In the genomic region with DNA sequence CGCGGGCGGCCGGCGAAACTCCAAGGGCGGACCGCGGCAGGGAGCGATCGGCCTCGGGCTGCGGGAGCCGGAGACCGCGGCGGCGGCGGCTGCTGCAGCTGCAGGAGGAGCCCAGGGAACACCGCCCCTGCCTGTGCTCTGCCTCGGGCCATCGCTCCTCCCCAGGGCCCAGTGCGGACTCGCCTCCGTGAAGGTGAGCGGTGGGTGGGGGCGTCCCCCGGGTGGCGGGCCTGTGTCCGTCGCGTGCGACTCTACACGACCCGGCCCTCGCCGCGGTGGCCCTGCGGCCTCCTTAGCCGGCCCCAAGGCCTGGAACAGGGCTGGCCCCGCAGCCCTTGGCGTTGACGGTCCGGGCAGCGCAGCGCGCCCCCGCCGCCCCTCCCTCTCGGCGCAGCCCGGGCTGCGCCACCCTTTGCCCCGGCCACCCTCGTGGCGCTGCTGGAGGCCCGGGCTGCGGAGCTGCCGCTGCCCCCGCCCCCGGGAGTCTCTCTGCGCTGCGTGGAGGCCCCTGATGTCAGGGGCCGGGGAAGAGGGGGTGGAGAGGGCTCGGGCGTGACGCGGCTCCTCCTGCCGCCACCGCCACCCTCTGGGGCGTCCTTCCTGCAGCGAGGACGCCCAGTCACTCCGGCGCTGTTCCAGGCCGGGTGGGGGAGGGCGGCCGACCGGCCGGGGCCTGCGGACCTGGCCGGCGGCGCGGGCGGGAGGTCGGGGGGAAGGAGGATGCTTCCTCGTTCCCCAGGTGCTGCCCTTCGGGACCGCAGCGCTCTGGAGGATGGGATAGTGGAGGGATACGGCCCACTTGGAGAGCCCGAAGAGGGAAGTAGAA, we compare ENCODE assay signal across 1 cellular context.
TF ChIP-seq lines count a peak whose summit lies in the region.

No MANE protein-coding gene starts in this region.

TF ChIP-seq in HepG2, 621 proteins besides CTCF, POLR2A, EP300 and RAD21 (continued from another document and continues in another):
- TF ChIP-seq, protein P1, sequence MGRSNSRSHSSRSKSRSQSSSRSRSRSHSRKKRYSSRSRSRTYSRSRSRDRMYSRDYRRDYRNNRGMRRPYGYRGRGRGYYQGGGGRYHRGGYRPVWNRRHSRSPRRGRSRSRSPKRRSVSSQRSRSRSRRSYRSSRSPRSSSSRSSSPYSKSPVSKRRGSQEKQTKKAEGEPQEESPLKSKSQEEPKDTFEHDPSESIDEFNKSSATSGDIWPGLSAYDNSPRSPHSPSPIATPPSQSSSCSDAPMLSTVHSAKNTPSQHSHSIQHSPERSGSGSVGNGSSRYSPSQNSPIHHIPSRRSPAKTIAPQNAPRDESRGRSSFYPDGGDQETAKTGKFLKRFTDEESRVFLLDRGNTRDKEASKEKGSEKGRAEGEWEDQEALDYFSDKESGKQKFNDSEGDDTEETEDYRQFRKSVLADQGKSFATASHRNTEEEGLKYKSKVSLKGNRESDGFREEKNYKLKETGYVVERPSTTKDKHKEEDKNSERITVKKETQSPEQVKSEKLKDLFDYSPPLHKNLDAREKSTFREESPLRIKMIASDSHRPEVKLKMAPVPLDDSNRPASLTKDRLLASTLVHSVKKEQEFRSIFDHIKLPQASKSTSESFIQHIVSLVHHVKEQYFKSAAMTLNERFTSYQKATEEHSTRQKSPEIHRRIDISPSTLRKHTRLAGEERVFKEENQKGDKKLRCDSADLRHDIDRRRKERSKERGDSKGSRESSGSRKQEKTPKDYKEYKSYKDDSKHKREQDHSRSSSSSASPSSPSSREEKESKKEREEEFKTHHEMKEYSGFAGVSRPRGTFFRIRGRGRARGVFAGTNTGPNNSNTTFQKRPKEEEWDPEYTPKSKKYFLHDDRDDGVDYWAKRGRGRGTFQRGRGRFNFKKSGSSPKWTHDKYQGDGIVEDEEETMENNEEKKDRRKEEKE (IDR thresholded peaks at IDR 0.05), result no peak
- TF ChIP-seq MATR3 (CRISPR knock-in tag; IDR thresholded peaks at IDR 0.05), result no peak
- TF ChIP-seq ZSCAN21 (CRISPR knock-in tag; IDR thresholded peaks at IDR 0.05; ENCODE audit: borderline replicate concordance), result peak; percentile 21; the same call in 1 of the 2 replicates
- TF ChIP-seq, protein P2, sequence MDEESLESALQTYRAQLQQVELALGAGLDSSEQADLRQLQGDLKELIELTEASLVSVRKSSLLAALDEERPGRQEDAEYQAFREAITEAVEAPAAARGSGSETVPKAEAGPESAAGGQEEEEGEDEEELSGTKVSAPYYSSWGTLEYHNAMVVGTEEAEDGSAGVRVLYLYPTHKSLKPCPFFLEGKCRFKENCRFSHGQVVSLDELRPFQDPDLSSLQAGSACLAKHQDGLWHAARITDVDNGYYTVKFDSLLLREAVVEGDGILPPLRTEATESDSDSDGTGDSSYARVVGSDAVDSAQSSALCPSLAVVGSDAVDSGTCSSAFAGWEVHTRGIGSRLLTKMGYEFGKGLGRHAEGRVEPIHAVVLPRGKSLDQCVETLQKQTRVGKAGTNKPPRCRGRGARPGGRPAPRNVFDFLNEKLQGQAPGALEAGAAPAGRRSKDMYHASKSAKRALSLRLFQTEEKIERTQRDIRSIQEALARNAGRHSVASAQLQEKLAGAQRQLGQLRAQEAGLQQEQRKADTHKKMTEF (CRISPR knock-in tag; IDR thresholded peaks at IDR 0.05), result peak; percentile 57; the same call in 1 of the 2 replicates
- no peak for TF ChIP-seq NFATC3 (CRISPR knock-in tag; IDR thresholded peaks at IDR 0.05)
- TF ChIP-seq ZNF230 (CRISPR knock-in tag; IDR thresholded peaks at IDR 0.05), result peak; percentile 55; the same call in 1 of the 2 replicates
- TF ChIP-seq, protein P3, sequence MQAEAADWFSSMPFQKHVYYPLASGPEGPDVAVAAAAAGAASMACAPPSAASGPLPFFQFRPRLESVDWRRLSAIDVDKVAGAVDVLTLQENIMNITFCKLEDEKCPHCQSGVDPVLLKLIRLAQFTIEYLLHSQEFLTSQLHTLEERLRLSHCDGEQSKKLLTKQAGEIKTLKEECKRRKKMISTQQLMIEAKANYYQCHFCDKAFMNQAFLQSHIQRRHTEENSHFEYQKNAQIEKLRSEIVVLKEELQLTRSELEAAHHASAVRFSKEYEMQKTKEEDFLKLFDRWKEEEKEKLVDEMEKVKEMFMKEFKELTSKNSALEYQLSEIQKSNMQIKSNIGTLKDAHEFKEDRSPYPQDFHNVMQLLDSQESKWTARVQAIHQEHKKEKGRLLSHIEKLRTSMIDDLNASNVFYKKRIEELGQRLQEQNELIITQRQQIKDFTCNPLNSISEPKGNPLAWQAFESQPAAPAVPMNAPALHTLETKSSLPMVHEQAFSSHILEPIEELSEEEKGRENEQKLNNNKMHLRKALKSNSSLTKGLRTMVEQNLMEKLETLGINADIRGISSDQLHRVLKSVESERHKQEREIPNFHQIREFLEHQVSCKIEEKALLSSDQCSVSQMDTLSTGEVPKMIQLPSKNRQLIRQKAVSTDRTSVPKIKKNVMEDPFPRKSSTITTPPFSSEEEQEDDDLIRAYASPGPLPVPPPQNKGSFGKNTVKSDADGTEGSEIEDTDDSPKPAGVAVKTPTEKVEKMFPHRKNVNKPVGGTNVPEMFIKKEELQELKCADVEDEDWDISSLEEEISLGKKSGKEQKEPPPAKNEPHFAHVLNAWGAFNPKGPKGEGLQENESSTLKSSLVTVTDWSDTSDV (CRISPR knock-in tag; IDR thresholded peaks at IDR 0.05), result 0 out of 2 replicates have a peak, but pooled peaks have one; percentile 36
- peak; percentile 84 for TF ChIP-seq ZFY (CRISPR knock-in tag; IDR thresholded peaks at IDR 0.05)
- TF ChIP-seq ZNF761 (CRISPR knock-in tag; conservative IDR thresholded peaks at IDR 0.05), result peak; percentile 82
- TF ChIP-seq SP4 (CRISPR knock-in tag; IDR thresholded peaks at IDR 0.05), result 0 out of 2 replicates have a peak, but pooled peaks have one; percentile 70
- peak; percentile 9; the same call in 1 of the 2 replicates for TF ChIP-seq SALL1 (CRISPR knock-in tag; IDR thresholded peaks at IDR 0.05)
- TF ChIP-seq ZBTB42 (CRISPR knock-in tag; IDR thresholded peaks at IDR 0.05), result 0 out of 2 replicates have a peak, but pooled peaks have one; percentile 40
- peak; percentile 52 for TF ChIP-seq ASH2L (IDR thresholded peaks at IDR 0.05; ENCODE audit: insufficient read length, low read depth, low read length)
- TF ChIP-seq ZNF678 (CRISPR knock-in tag; IDR thresholded peaks at IDR 0.05), result 0 out of 2 replicates have a peak, but pooled peaks have one; percentile 59
- peak; percentile 73; the same call in 1 of the 2 replicates for TF ChIP-seq ZNF263 (CRISPR knock-in tag; IDR thresholded peaks at IDR 0.05)
- TF ChIP-seq SMARCE1 (IDR thresholded peaks at IDR 0.05; ENCODE audit: borderline replicate concordance), result no peak
- peak; percentile 85; the same call in 1 of the 2 replicates for TF ChIP-seq CHCHD3 (CRISPR knock-in tag; IDR thresholded peaks at IDR 0.05)
- 0 out of 2 replicates have a peak, but pooled peaks have one; percentile 10 for TF ChIP-seq ZNF709 (CRISPR knock-in tag; IDR thresholded peaks at IDR 0.05)
- TF ChIP-seq, protein P4, sequence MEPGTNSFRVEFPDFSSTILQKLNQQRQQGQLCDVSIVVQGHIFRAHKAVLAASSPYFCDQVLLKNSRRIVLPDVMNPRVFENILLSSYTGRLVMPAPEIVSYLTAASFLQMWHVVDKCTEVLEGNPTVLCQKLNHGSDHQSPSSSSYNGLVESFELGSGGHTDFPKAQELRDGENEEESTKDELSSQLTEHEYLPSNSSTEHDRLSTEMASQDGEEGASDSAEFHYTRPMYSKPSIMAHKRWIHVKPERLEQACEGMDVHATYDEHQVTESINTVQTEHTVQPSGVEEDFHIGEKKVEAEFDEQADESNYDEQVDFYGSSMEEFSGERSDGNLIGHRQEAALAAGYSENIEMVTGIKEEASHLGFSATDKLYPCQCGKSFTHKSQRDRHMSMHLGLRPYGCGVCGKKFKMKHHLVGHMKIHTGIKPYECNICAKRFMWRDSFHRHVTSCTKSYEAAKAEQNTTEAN (CRISPR knock-in tag; conservative IDR thresholded peaks at IDR 0.05), result 0 out of 2 replicates have a peak, but pooled peaks have one; percentile 15
- peak; percentile 59; the same call in 1 of the 2 replicates for TF ChIP-seq ZNF558 (CRISPR knock-in tag; IDR thresholded peaks at IDR 0.05; ENCODE audit: borderline replicate concordance)
- TF ChIP-seq MEIS2 (CRISPR knock-in tag; IDR thresholded peaks at IDR 0.05), result peak; percentile 20
- peak; percentile 42; the same call in 1 of the 2 replicates for TF ChIP-seq GABPB1 (CRISPR knock-in tag; IDR thresholded peaks at IDR 0.05)
- TF ChIP-seq ZNF776 (CRISPR knock-in tag; IDR thresholded peaks at IDR 0.05), result peak; percentile 18; the same call in 1 of the 2 replicates
- peak; percentile 73; the same call in 1 of the 2 replicates for TF ChIP-seq DNMT1 (CRISPR knock-in tag; IDR thresholded peaks at IDR 0.05)
- TF ChIP-seq, protein P5, sequence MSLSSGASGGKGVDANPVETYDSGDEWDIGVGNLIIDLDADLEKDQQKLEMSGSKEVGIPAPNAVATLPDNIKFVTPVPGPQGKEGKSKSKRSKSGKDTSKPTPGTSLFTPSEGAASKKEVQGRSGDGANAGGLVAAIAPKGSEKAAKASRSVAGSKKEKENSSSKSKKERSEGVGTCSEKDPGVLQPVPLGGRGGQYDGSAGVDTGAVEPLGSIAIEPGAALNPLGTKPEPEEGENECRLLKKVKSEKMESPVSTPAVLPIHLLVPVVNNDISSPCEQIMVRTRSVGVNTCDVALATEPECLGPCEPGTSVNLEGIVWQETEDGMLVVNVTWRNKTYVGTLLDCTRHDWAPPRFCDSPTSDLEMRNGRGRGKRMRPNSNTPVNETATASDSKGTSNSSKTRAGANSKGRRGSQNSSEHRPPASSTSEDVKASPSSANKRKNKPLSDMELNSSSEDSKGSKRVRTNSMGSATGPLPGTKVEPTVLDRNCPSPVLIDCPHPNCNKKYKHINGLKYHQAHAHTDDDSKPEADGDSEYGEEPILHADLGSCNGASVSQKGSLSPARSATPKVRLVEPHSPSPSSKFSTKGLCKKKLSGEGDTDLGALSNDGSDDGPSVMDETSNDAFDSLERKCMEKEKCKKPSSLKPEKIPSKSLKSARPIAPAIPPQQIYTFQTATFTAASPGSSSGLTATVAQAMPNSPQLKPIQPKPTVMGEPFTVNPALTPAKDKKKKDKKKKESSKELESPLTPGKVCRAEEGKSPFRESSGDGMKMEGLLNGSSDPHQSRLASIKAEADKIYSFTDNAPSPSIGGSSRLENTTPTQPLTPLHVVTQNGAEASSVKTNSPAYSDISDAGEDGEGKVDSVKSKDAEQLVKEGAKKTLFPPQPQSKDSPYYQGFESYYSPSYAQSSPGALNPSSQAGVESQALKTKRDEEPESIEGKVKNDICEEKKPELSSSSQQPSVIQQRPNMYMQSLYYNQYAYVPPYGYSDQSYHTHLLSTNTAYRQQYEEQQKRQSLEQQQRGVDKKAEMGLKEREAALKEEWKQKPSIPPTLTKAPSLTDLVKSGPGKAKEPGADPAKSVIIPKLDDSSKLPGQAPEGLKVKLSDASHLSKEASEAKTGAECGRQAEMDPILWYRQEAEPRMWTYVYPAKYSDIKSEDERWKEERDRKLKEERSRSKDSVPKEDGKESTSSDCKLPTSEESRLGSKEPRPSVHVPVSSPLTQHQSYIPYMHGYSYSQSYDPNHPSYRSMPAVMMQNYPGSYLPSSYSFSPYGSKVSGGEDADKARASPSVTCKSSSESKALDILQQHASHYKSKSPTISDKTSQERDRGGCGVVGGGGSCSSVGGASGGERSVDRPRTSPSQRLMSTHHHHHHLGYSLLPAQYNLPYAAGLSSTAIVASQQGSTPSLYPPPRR (CRISPR knock-in tag; IDR thresholded peaks at IDR 0.05; ENCODE audit: borderline replicate concordance), result no peak
- TF ChIP-seq STAT5B (CRISPR knock-in tag; IDR thresholded peaks at IDR 0.05), result 0 out of 2 replicates have a peak, but pooled peaks have one; percentile 36
- peak; percentile 78; the same call in 1 of the 2 replicates for TF ChIP-seq NR1H2 (CRISPR knock-in tag; IDR thresholded peaks at IDR 0.05; ENCODE audit: borderline replicate concordance, low read depth)
- TF ChIP-seq ZNF468 (CRISPR knock-in tag; IDR thresholded peaks at IDR 0.05), result peak; percentile 72; the same call in 1 of the 2 replicates
- TF ChIP-seq EED (CRISPR knock-in tag; IDR thresholded peaks at IDR 0.05), result 0 out of 2 replicates have a peak, but pooled peaks have one; percentile 35
- peak; percentile 77 for TF ChIP-seq ZNF543 (CRISPR knock-in tag; IDR thresholded peaks at IDR 0.05)
- TF ChIP-seq ZNF556 (CRISPR knock-in tag; IDR thresholded peaks at IDR 0.05; ENCODE audit: borderline replicate concordance), result peak; percentile 67
- TF ChIP-seq ZNF746 (CRISPR knock-in tag; IDR thresholded peaks at IDR 0.05), result no peak; the same call in 1 of the 2 replicates
- TF ChIP-seq CHD2 (IDR thresholded peaks at IDR 0.05; ENCODE audit: low read depth, low read length), result no peak
- TF ChIP-seq, protein P6, sequence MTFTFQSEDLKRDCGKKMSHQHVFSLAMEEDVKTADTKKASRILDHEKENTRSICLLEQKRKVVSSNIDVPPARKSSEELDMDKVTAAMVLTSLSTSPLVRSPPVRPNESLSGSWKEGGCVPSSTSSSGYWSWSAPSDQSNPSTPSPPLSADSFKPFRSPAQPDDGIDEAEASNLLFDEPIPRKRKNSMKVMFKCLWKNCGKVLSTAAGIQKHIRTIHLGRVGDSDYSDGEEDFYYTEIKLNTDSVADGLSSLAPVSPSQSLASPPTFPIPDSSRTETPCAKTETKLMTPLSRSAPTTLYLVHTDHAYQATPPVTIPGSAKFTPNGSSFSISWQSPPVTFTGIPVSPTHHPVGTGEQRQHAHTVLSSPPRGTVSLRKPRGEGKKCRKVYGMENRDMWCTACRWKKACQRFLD (CRISPR knock-in tag; IDR thresholded peaks at IDR 0.05; ENCODE audit: borderline replicate concordance), result peak; percentile 28; the same call in 1 of the 2 replicates
- no peak; the same call in 1 of the 2 replicates for TF ChIP-seq TBX2 (CRISPR knock-in tag; IDR thresholded peaks at IDR 0.05; ENCODE audit: borderline replicate concordance)
- no peak for TF ChIP-seq XBP1 (CRISPR knock-in tag; IDR thresholded peaks at IDR 0.05)
- 0 out of 2 replicates have a peak, but pooled peaks have one; percentile 38 for TF ChIP-seq ZNF557 (CRISPR knock-in tag; IDR thresholded peaks at IDR 0.05)
- peak; percentile 46 for TF ChIP-seq HNRNPK (IDR thresholded peaks at IDR 0.05; ENCODE audit: low read depth, low read length, poor library complexity, severe bottlenecking)
- TF ChIP-seq KLF12 (CRISPR knock-in tag; IDR thresholded peaks at IDR 0.05; ENCODE audit: borderline replicate concordance), result no peak
- TF ChIP-seq KMT2A (CRISPR knock-in tag; IDR thresholded peaks at IDR 0.05), result peak; percentile 51; the same call in 1 of the 2 replicates
- peak; percentile 51; the same call in 1 of the 3 replicates for TF ChIP-seq MXI1 (IDR thresholded peaks at IDR 0.05; ENCODE audit: borderline replicate concordance, low read depth, low read length)
- TF ChIP-seq, protein P7, sequence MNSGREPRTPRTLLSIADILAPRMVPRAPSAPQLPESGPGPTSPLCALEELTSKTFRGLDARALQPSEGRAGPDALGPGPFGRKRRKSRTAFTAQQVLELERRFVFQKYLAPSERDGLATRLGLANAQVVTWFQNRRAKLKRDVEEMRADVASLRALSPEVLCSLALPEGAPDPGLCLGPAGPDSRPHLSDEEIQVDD (CRISPR knock-in tag; IDR thresholded peaks at IDR 0.05; ENCODE audit: borderline replicate concordance), result peak; percentile 83
- peak; percentile 1; the same call in 1 of the 2 replicates for TF ChIP-seq ETV6 (CRISPR knock-in tag; conservative IDR thresholded peaks at IDR 0.05)
- peak; percentile 28; the same call in 1 of the 2 replicates for TF ChIP-seq ZNF768 (CRISPR knock-in tag; IDR thresholded peaks at IDR 0.05)
- 0 out of 2 replicates have a peak, but pooled peaks have one; percentile 16 for TF ChIP-seq SNAPC2 (CRISPR knock-in tag; IDR thresholded peaks at IDR 0.05)
- peak; percentile 43; the same call in 1 of the 2 replicates for TF ChIP-seq ZNF225 (CRISPR knock-in tag; IDR thresholded peaks at IDR 0.05)
- no peak for TF ChIP-seq ADNP (CRISPR knock-in tag; IDR thresholded peaks at IDR 0.05)
- TF ChIP-seq ARNT2 (CRISPR knock-in tag; IDR thresholded peaks at IDR 0.05; ENCODE audit: low read depth), result 0 out of 2 replicates have a peak, but pooled peaks have one; percentile 22
